In genomic region chr14:49997991-49998390, GRCh38 we compare ENCODE assay signal across 15 cellular contexts.
DNase-seq lines count a peak whose midpoint lies in the region; ATAC-seq and TF ChIP-seq lines count a peak whose summit lies in the region.
"Had no signal": no experiment of that assay in that cellular context is flagged by ENCODE, and none has a peak within 500 bp of the region (broad histone marks: within the 10 kb centered on the region; RNA-seq: fewer than 3 reads in every experiment).

No MANE protein-coding gene starts in this region.

- H3K27me3 ChIP-seq in OCI-LY1 (ENCODE audit: insufficient read depth, low read length) = no peaks in the 10 kb centered on the region
- H3K27me3 ChIP-seq: MG63 had no signal

- no peak overlapping the region for H2AFZ ChIP-seq in OCI-LY1 (ENCODE audit: low read length)

- POLR2A ChIA-PET in activated CD4-positive, alpha-beta T cell treated with anti-CD3 and anti-CD28 coated beads, Interleukin-2, amount 10 ng/mL, durations not matched to agents 7 days and 5 days (lab: Charles Lee) = no interaction called here

- peaks cover 5% of the 10 kb centered on the region; the same call in 1 of the 2 replicates for H3F3A ChIP-seq in OCI-LY1 (ENCODE audit: insufficient read depth, low read length)

- peaks cover 64% of the 10 kb centered on the region for H3K4me1 Mint-ChIP-seq in activated CD4-positive, alpha-beta T cell treated with anti-CD3 and anti-CD28 coated beads, Interleukin-2, amount 10 ng/mL, durations not matched to agents 7 days and 5 days
- peaks cover 40% of the 10 kb centered on the region in 2 donors for H3K4me1 Mint-ChIP-seq in effector memory CD8-positive, alpha-beta T cell (ENCODE audit: low read depth in 2 of 2)
- H3K4me1 Mint-ChIP-seq in stimulated activated effector memory CD8-positive, alpha-beta T cell treated with anti-CD3 and anti-CD28 coated beads, Interleukin-12 subunit alpha, Interleukin-12 subunit beta, amount 100 ng/mL, for 72 hours = peaks cover 76% of the 10 kb centered on the region

- no peaks in the 10 kb centered on the region for H3K79me2 ChIP-seq in OCI-LY1 (ENCODE audit: insufficient read depth, low read length)

- no peak overlapping the region for H3K4me3 ChIP-seq in OCI-LY1 (ENCODE audit: low read depth, low read length, poor library complexity, severe bottlenecking)
- H3K4me3 ChIP-seq: GM12878, MG63 had no signal

- no peak overlapping the region for H3K4me3 Mint-ChIP-seq in activated CD4-positive, alpha-beta T cell treated with anti-CD3 and anti-CD28 coated beads, Interleukin-2, amount 10 ng/mL, durations not matched to agents 7 days and 5 days
- H3K4me3 Mint-ChIP-seq in effector memory CD8-positive, alpha-beta T cell = peak overlapping the region; percentile 12 to 84
- H3K4me3 Mint-ChIP-seq in stimulated activated effector memory CD8-positive, alpha-beta T cell treated with anti-CD3 and anti-CD28 coated beads, Interleukin-12 subunit alpha, Interleukin-12 subunit beta, amount 100 ng/mL, for 72 hours = peak overlapping the region; percentile 72
- H3K4me3 Mint-ChIP-seq: brain, nephron progenitor cell had no signal

- no peak overlapping the region; the same call in 1 of the 2 replicates for H3K9ac ChIP-seq in OCI-LY1 (ENCODE audit: low read length)

- ATAC-seq in effector memory CD8-positive, alpha-beta T cell (replicated peaks) = no peak
- ATAC-seq in stimulated activated effector memory CD8-positive, alpha-beta T cell treated with anti-CD3 and anti-CD28 coated beads, Interleukin-12 subunit alpha, Interleukin-12 subunit beta, amount 100 ng/mL, for 72 hours = no peak
- no peak for ATAC-seq in HG03196 (IDR thresholded peaks at IDR 0.05; ENCODE audit: unreplicated experiment)
- ATAC-seq in HG03520 (IDR thresholded peaks at IDR 0.05; ENCODE audit: unreplicated experiment) = no peak
- ATAC-seq: GM12878, left cardiac atrium had no signal

- CTCF ChIA-PET in activated CD4-positive, alpha-beta T cell treated with anti-CD3 and anti-CD28 coated beads, Interleukin-2, amount 10 ng/mL, durations not matched to agents 7 days and 5 days (lab: Charles Lee) = interaction anchor here (0.9 to 6.6 kb wide), 4 partner anchors 11 to 136 kb away, joined by 3 to 55 read pairs (median 5); no protein-coding TSS in a partner anchor

- no peaks in the 10 kb centered on the region for H3K9me3 Mint-ChIP-seq in activated CD4-positive, alpha-beta T cell treated with anti-CD3 and anti-CD28 coated beads, Interleukin-2, amount 10 ng/mL, durations not matched to agents 7 days and 5 days
- no peaks in the 10 kb centered on the region for H3K9me3 Mint-ChIP-seq in effector memory CD8-positive, alpha-beta T cell
- no peaks in the 10 kb centered on the region for H3K9me3 Mint-ChIP-seq in stimulated activated effector memory CD8-positive, alpha-beta T cell treated with anti-CD3 and anti-CD28 coated beads, Interleukin-12 subunit alpha, Interleukin-12 subunit beta, amount 100 ng/mL, for 72 hours
- H3K9me3 Mint-ChIP-seq: nephron progenitor cell had no signal

- TF ChIP-seq CTCF in OCI-LY1 (IDR thresholded peaks at IDR 0.05; ENCODE audit: low read length) = no peak

- H3K4me2 ChIP-seq in OCI-LY1 (ENCODE audit: low read length) = no peak overlapping the region

- H3K9me2 ChIP-seq in OCI-LY1 (ENCODE audit: low read depth, low read length) = no peaks in the 10 kb centered on the region

- no peaks in the 10 kb centered on the region for H3K36me3 Mint-ChIP-seq in activated CD4-positive, alpha-beta T cell treated with anti-CD3 and anti-CD28 coated beads, Interleukin-2, amount 10 ng/mL, durations not matched to agents 7 days and 5 days (ENCODE audit: low read depth)
- H3K36me3 Mint-ChIP-seq in effector memory CD8-positive, alpha-beta T cell (ENCODE audit: insufficient read depth) = peaks cover 43% of the 10 kb centered on the region
- peaks cover 79% of the 10 kb centered on the region for H3K36me3 Mint-ChIP-seq in stimulated activated effector memory CD8-positive, alpha-beta T cell treated with anti-CD3 and anti-CD28 coated beads, Interleukin-12 subunit alpha, Interleukin-12 subunit beta, amount 100 ng/mL, for 72 hours
- H3K36me3 Mint-ChIP-seq: brain had no signal

- H3K9me3 ChIP-seq in OCI-LY1 (ENCODE audit: low read length) = no peaks in the 10 kb centered on the region
- H3K9me3 ChIP-seq: MG63 had no signal

- DNase-seq in activated CD4-positive, alpha-beta T cell treated with anti-CD3 and anti-CD28 coated beads, Interleukin-2, amount 10 ng/mL, durations not matched to agents 7 days and 5 days = no peak
- no peak for DNase-seq in activated CD4-positive, alpha-beta T cell treated with anti-CD3 and anti-CD28 coated beads for 4 hours
- DNase-seq in effector memory CD8-positive, alpha-beta T cell = no peak
- no peak for DNase-seq in stimulated activated effector memory CD8-positive, alpha-beta T cell treated with anti-CD3 and anti-CD28 coated beads, Interleukin-12 subunit alpha, Interleukin-12 subunit beta, amount 100 ng/mL, for 72 hours (ENCODE audit: low spot score in 2 of 2)
- no peak for DNase-seq in GM19238 (ENCODE audit: insufficient read length, low spot score)
- DNase-seq: DND-41, left cardiac atrium, MG63, nephron progenitor cell, T-helper 9 cell had no signal

- no peaks in the 10 kb centered on the region for H3K36me3 ChIP-seq in OCI-LY1 (ENCODE audit: insufficient read depth, low read length)
- H3K36me3 ChIP-seq: MG63 had no signal

- peak overlapping the region; percentile 50 for H3K27ac ChIP-seq in OCI-LY1 (ENCODE audit: low read depth, low read length, poor library complexity, severe bottlenecking)

- no peaks in the 10 kb centered on the region for H4K20me1 ChIP-seq in OCI-LY1 (ENCODE audit: insufficient read depth, low read length)

- no peaks in the 10 kb centered on the region for H3K27me3 Mint-ChIP-seq in activated CD4-positive, alpha-beta T cell treated with anti-CD3 and anti-CD28 coated beads, Interleukin-2, amount 10 ng/mL, durations not matched to agents 7 days and 5 days
- no peaks in the 10 kb centered on the region for H3K27me3 Mint-ChIP-seq in effector memory CD8-positive, alpha-beta T cell

- peaks cover 47% of the 10 kb centered on the region for H3K4me1 ChIP-seq in OCI-LY1 (ENCODE audit: insufficient read depth, low read length, severe bottlenecking)

- peak overlapping the region; percentile 69 for H3K27ac Mint-ChIP-seq in activated CD4-positive, alpha-beta T cell treated with anti-CD3 and anti-CD28 coated beads, Interleukin-2, amount 10 ng/mL, durations not matched to agents 7 days and 5 days
- H3K27ac Mint-ChIP-seq in effector memory CD8-positive, alpha-beta T cell = peak overlapping the region; percentile 98 to 100
- H3K27ac Mint-ChIP-seq in stimulated activated effector memory CD8-positive, alpha-beta T cell treated with anti-CD3 and anti-CD28 coated beads, Interleukin-12 subunit alpha, Interleukin-12 subunit beta, amount 100 ng/mL, for 72 hours = peak overlapping the region; percentile 98
- H3K27ac Mint-ChIP-seq: nephron progenitor cell had no signal
